Comparison of ENCODE assay signal across 26 cellular contexts in genomic region chr2:144965172-144965571, GRCh38.
DNase-seq lines count a peak whose midpoint lies in the region; ATAC-seq, FAIRE-seq and TF ChIP-seq lines count a peak whose summit lies in the region.
"Had no signal": no experiment of that assay in that cellular context is flagged by ENCODE, and none has a peak within 500 bp of the region (broad histone marks: within the 10 kb centered on the region; RNA-seq: fewer than 3 reads in every experiment).

No MANE protein-coding gene starts in this region.

- no peak for FAIRE-seq in A549 (lab: Jason Lieb, UNC)
- FAIRE-seq: A204.1, GM12878, GM12892, GM18507, GM19239 had no signal

- CTCF ChIA-PET in A549 (lab: Yijun Ruan, JAX), result no interaction called here
- CTCF ChIA-PET in HEK293 (lab: Yijun Ruan, JAX), result no interaction called here

- TF ChIP-seq RAD21 in A549 (conservative IDR thresholded peaks at IDR 0.05 in 1 of 2, IDR thresholded peaks at IDR 0.05 in 1 of 2), result no peak

- POLR2A ChIA-PET in A549 (lab: Yijun Ruan, JAX), result no interaction called here
- POLR2A ChIA-PET in HEK293 (lab: Yijun Ruan, JAX), result no interaction called here

- DNase-seq in A549 (ENCODE audit: low read depth in 1 of 2, low spot score in 1 of 2), result no peak
- DNase-seq in endodermal cell, result no peak
- DNase-seq in AML-193 (lab: John Stamatoyannopoulos, UW), result no peak
- DNase-seq: 8988T; BE2C; C1 segment of cervical spinal cord; CD4-positive, alpha-beta memory T cell; CD4-positive, CD25-positive, alpha-beta regulatory T cell; CD8-positive, alpha-beta memory T cell; COR-L47; DMS 273 treated with DMSO at 0.1 percent for 48 hours; DMS153; DMS53; DMS79; DND-41; EL; GDM1 had no signal

- TF ChIP-seq EP300 in A549 (IDR thresholded peaks at IDR 0.05), result no peak

- peaks cover 27% of the 10 kb centered on the region for H3K9me3 ChIP-seq in A549
- no peaks in the 10 kb centered on the region for H3K9me3 ChIP-seq in HEK293 (ENCODE audit: control insufficient read depth, insufficient read depth, low read depth, low read length)
- H3K9me3 ChIP-seq in endodermal cell (ENCODE audit: control insufficient read depth, low read length), result peaks cover 41% of the 10 kb centered on the region
- H3K9me3 ChIP-seq: BE2C had no signal

- TF ChIP-seq CTCF in A549 (IDR thresholded peaks at IDR 0.05) (no peak), HEK293 (tag by site-specific recombination; IDR thresholded peaks at IDR 0.05) (no peak), endodermal cell (conservative IDR thresholded peaks at IDR 0.05) (no peak)

- no peak overlapping the region for H3K4me3 Mint-ChIP-seq in endodermal cell
- H3K4me3 Mint-ChIP-seq: CD14-positive monocyte; CD4-positive, alpha-beta memory T cell; CD4-positive, CD25-positive, alpha-beta regulatory T cell; CD8-positive, alpha-beta memory T cell had no signal

- H3K27me3 Mint-ChIP-seq in endodermal cell (ENCODE audit: insufficient read depth), result no peaks in the 10 kb centered on the region
- H3K27me3 Mint-ChIP-seq: CD4-positive, alpha-beta memory T cell; CD4-positive, CD25-positive, alpha-beta regulatory T cell had no signal

- H3K4me2 ChIP-seq in A549, result no peak overlapping the region
- H3K4me2 ChIP-seq: BLaER1 had no signal

- peaks cover 55% of the 10 kb centered on the region for H3K9me3 Mint-ChIP-seq in endodermal cell

- H3K4me3 ChIP-seq in A549, result no peak overlapping the region
- H3K4me3 ChIP-seq in HEK293 (ENCODE audit: low read depth, low read length), result no peak overlapping the region
- peak overlapping the region; percentile 67 for H3K4me3 ChIP-seq in endodermal cell (ENCODE audit: low read length)
- H3K4me3 ChIP-seq: BLaER1, GM12878 had no signal

- H3K36me3 ChIP-seq in HEK293 (ENCODE audit: control insufficient read depth in 2 of 2, insufficient read depth in 1 of 2, low read length in 2 of 2) (no peaks in the 10 kb centered on the region), endodermal cell (ENCODE audit: control insufficient read depth, insufficient read depth, low read length) (no peaks in the 10 kb centered on the region)
- H3K36me3 ChIP-seq: BE2C, BLaER1 had no signal

- H3K9ac ChIP-seq in endodermal cell (ENCODE audit: extremely low read depth, low read length, poor library complexity, severe bottlenecking), result no peak overlapping the region
- H3K9ac ChIP-seq: BLaER1 had no signal

- no peak for TF ChIP-seq POLR2A in A549 (IDR thresholded peaks at IDR 0.05; ENCODE audit: low read length)

- no peaks in the 10 kb centered on the region for H3K27me3 ChIP-seq in endodermal cell (ENCODE audit: control insufficient read depth, insufficient read depth, low read length, poor library complexity, severe bottlenecking)
- H3K27me3 ChIP-seq: BE2C, BLaER1 had no signal

- no peak overlapping the region for H3K27ac Mint-ChIP-seq in endodermal cell
- H3K27ac Mint-ChIP-seq: CD4-positive, alpha-beta memory T cell; CD4-positive, CD25-positive, alpha-beta regulatory T cell; CD8-positive, alpha-beta memory T cell had no signal

- 40% methylated on average over 4 of the region's 4 CpGs for WGBS in A549 (ENCODE audit: missing lambda C conversion rate)
- whole genome bisulfite sequencing in endodermal cell (ENCODE audit: insufficient coverage in 1 of 2, insufficient read length in 1 of 2), 2 experiments, result 94 to 100% methylated on average over 2 to 4 of the region's 4 CpGs

- ATAC-seq in A549, result no peak
- ATAC-seq in GM18909 (IDR thresholded peaks at IDR 0.05; ENCODE audit: poor library complexity, unreplicated experiment), result no peak
- ATAC-seq: GM12878 had no signal

- H3K36me3 Mint-ChIP-seq in endodermal cell (ENCODE audit: low read depth), result peaks cover 28% of the 10 kb centered on the region
- H3K36me3 Mint-ChIP-seq: CD4-positive, alpha-beta memory T cell; CD4-positive, CD25-positive, alpha-beta regulatory T cell; CD8-positive, alpha-beta memory T cell had no signal

- H3K4me1 Mint-ChIP-seq in endodermal cell, result no peaks in the 10 kb centered on the region
- H3K4me1 Mint-ChIP-seq: CD14-positive monocyte; CD4-positive, alpha-beta memory T cell; CD4-positive, CD25-positive, alpha-beta regulatory T cell; CD8-positive, alpha-beta memory T cell had no signal

- no peaks in the 10 kb centered on the region for H3K4me1 ChIP-seq in A549
- no peaks in the 10 kb centered on the region for H3K4me1 ChIP-seq in HEK293 (ENCODE audit: control insufficient read depth, insufficient read depth, low read length)
- no peaks in the 10 kb centered on the region for H3K4me1 ChIP-seq in endodermal cell (ENCODE audit: control insufficient read depth, insufficient read depth, low read length)
- H3K4me1 ChIP-seq: BE2C, BLaER1 had no signal

- no peak overlapping the region for H3K27ac ChIP-seq in A549
- no peak overlapping the region for H3K27ac ChIP-seq in HEK293 (ENCODE audit: extremely low read depth, low read depth, low read length)
- H3K27ac ChIP-seq in endodermal cell (ENCODE audit: low read depth, low read length), result no peak overlapping the region
- H3K27ac ChIP-seq: BLaER1 had no signal

TF ChIP-seq in A549, 52 proteins besides CTCF, POLR2A, EP300 and RAD21:
- TF ChIP-seq CHD2 (IDR thresholded peaks at IDR 0.05; ENCODE audit: low read length, partially characterized antibody) (no peak), CEBPB (IDR thresholded peaks at IDR 0.05) (no peak), KDM5A (IDR thresholded peaks at IDR 0.05) (no peak), ZFP36 (IDR thresholded peaks at IDR 0.05; ENCODE audit: borderline replicate concordance, partially characterized antibody) (peak; percentile 56), HOXB13 (CRISPR knock-in tag; IDR thresholded peaks at IDR 0.05; ENCODE audit: low read depth) (no peak), CHD4 (IDR thresholded peaks at IDR 0.05; ENCODE audit: borderline replicate concordance) (no peak)

TF ChIP-seq in HEK293, 187 proteins besides CTCF, POLR2A, EP300 and RAD21:
- TF ChIP-seq ZNF585B (tag by site-specific recombination; IDR thresholded peaks at IDR 0.05) (peak; percentile 81), RBAK (tag by site-specific recombination; IDR thresholded peaks at IDR 0.05) (no peak), ZNF146 (tag by site-specific recombination; IDR thresholded peaks at IDR 0.05) (no peak), ZFP3 (tag by site-specific recombination; IDR thresholded peaks at IDR 0.05; ENCODE audit: low read depth) (no peak)
- TF ChIP-seq, protein P1, sequence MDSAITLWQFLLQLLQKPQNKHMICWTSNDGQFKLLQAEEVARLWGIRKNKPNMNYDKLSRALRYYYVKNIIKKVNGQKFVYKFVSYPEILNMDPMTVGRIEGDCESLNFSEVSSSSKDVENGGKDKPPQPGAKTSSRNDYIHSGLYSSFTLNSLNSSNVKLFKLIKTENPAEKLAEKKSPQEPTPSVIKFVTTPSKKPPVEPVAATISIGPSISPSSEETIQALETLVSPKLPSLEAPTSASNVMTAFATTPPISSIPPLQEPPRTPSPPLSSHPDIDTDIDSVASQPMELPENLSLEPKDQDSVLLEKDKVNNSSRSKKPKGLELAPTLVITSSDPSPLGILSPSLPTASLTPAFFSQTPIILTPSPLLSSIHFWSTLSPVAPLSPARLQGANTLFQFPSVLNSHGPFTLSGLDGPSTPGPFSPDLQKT (IDR thresholded peaks at IDR 0.05; ENCODE audit: borderline replicate concordance, low read depth, low read length), result no peak
TF ChIP-seq in HEK293: peak in this region for 1.
